Comparison of ENCODE assay signal across 20 cellular contexts in the genomic region with DNA sequence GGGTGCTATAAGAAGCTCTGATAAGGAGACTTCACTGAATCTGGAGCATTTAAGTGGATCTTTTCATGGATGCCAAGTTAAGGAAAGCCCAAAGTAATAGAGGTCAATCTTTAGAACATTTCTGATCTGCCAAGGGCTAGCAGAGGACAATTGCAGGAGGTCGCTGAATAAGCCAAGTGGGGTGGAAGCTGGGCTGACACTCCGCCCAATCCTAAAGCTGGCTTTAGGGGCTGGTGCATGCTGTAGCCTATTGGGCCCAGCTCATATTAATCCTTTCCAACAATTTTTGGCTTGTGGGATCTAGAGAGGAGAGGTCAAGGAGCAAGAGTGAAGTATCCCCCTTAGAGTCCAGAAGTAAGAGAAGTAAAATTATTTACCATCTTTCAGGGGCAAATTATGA.
DNase-seq lines count a peak whose midpoint lies in the region; ATAC-seq and TF ChIP-seq lines count a peak whose summit lies in the region.
"Had no signal": no experiment of that assay in that cellular context is flagged by ENCODE, and none has a peak within 500 bp of the region (broad histone marks: within the 10 kb centered on the region; RNA-seq: fewer than 3 reads in every experiment).

No MANE protein-coding gene starts in this region.

- TF ChIP-seq POLR2A in gastrocnemius medialis (IDR thresholded peaks at IDR 0.05) (no peak), ovary (IDR thresholded peaks at IDR 0.05) (no peak)

- in situ Hi-C loops in gastrocnemius medialis (cut with MboI; ENCODE audit: low sequenced_read_pairs in 4 of 4) = no loop called here

- no peaks in the 10 kb centered on the region for H3K36me3 Mint-ChIP-seq in mesothelial cell of epicardium
- H3K36me3 Mint-ChIP-seq: CD4-positive, alpha-beta memory T cell had no signal

- peaks cover 16% of the 10 kb centered on the region for H3K4me1 Mint-ChIP-seq in mesothelial cell of epicardium

- no peak overlapping the region for H3K27ac ChIP-seq in right atrium auricular region
- H3K27ac ChIP-seq in left ventricle myocardium inferior (replicated peaks) = peak overlapping the region; percentile 10
- peak overlapping the region; percentile 15 to 79 (median 30) for H3K27ac ChIP-seq in gastrocnemius medialis
- no peak overlapping the region for H3K27ac ChIP-seq in ovary
- H3K27ac ChIP-seq: 22Rv1 had no signal

- H3K27me3 Mint-ChIP-seq in mesothelial cell of epicardium (ENCODE audit: low read depth) = no peaks in the 10 kb centered on the region
- H3K27me3 Mint-ChIP-seq: CD4-positive, alpha-beta memory T cell had no signal

- ATAC-seq in Right ventricle myocardium inferior (peak; percentile 40), gastrocnemius medialis (no peak)
- ATAC-seq: GM23338 had no signal

- H3K9me3 ChIP-seq in right atrium auricular region (no peaks in the 10 kb centered on the region), left ventricle myocardium inferior (replicated peaks) (no peaks in the 10 kb centered on the region), gastrocnemius medialis (no peaks in the 10 kb centered on the region), ovary (no peaks in the 10 kb centered on the region)
- H3K9me3 ChIP-seq: HAP-1 had no signal

- H3K4me3 ChIP-seq in right atrium auricular region (no peak overlapping the region), left ventricle myocardium inferior (no peak overlapping the region), gastrocnemius medialis (no peak overlapping the region), ovary (no peak overlapping the region)
- H3K4me3 ChIP-seq: GM23338, HAP-1 had no signal

- intact Hi-C loops in Right ventricle myocardium inferior (cut with DNase I) (no loop called here), left ventricle myocardium inferior (cut with micrococcal nuclease) (no loop called here), gastrocnemius medialis (cut with DNase I; ENCODE audit: low total_unique reads) (no loop called here), ovary (cut with DNase I) (no loop called here)

- no peak for TF ChIP-seq EP300 in ovary (IDR thresholded peaks at IDR 0.05)

- H3K4me3 Mint-ChIP-seq in mesothelial cell of epicardium = no peak overlapping the region
- H3K4me3 Mint-ChIP-seq: CD4-positive, alpha-beta memory T cell; GM23338; HFFc6 had no signal

- 83 to 98% (median 92%) methylated on average over 2 of the region's 2 CpGs for WGBS in ovary, 3 donors

- H3K4me1 ChIP-seq in right atrium auricular region (peaks cover 0 to 8% of the 10 kb centered on the region in 2 donors), left ventricle myocardium inferior (peaks cover 23% of the 10 kb centered on the region), gastrocnemius medialis (peaks cover 25 to 38% of the 10 kb centered on the region in 2 donors), ovary (ENCODE audit: insufficient read depth) (no peaks in the 10 kb centered on the region)
- H3K4me1 ChIP-seq: HAP-1 had no signal

- no peak for DNase-seq in Right ventricle myocardium inferior (ENCODE audit: missing footprints)
- no peak for DNase-seq in right atrium auricular region (ENCODE audit: low spot score)
- no peak for DNase-seq in left ventricle myocardium inferior
- no peak for DNase-seq in mesothelial cell of epicardium (ENCODE audit: low spot score in 2 of 2, unreplicated experiment in 2 of 2)
- no peak for DNase-seq in gastrocnemius medialis
- DNase-seq in AG08396 (ENCODE audit: low spot score) = no peak
- DNase-seq in H4 (ENCODE audit: low spot score) = no peak
- no peak for DNase-seq in ovary
- DNase-seq: ACHN; C1 segment of cervical spinal cord; Calu3; CD4-positive, alpha-beta memory T cell; COR-L47; DMS53; DMS79 treated with DMSO at 0.1 percent for 48 hours; GF-D8; HFFc6 had no signal

- no peak for TF ChIP-seq CTCF in right atrium auricular region (IDR thresholded peaks at IDR 0.05)
- no peak for TF ChIP-seq CTCF in left ventricle myocardium inferior (IDR thresholded peaks at IDR 0.05; ENCODE audit: borderline replicate concordance)
- no peak for TF ChIP-seq CTCF in mesothelial cell of epicardium (IDR thresholded peaks at IDR 0.05; ENCODE audit: unreplicated experiment)
- TF ChIP-seq CTCF in gastrocnemius medialis (IDR thresholded peaks at IDR 0.05 in 4 of 5, conservative IDR thresholded peaks at IDR 0.05 in 1 of 5) = no peak
- TF ChIP-seq CTCF in ovary (IDR thresholded peaks at IDR 0.05) = no peak

- H3K9me3 Mint-ChIP-seq in mesothelial cell of epicardium = no peaks in the 10 kb centered on the region
- H3K9me3 Mint-ChIP-seq: GM23338, HFFc6 had no signal

- peak overlapping the region; percentile 17 for H3K27ac Mint-ChIP-seq in mesothelial cell of epicardium
- H3K27ac Mint-ChIP-seq: CD4-positive, alpha-beta memory T cell; GM23338; HFFc6 had no signal

- H3K36me3 ChIP-seq in right atrium auricular region (no peaks in the 10 kb centered on the region), left ventricle myocardium inferior (no peaks in the 10 kb centered on the region), gastrocnemius medialis (no peaks in the 10 kb centered on the region), ovary (no peaks in the 10 kb centered on the region)
- H3K36me3 ChIP-seq: HAP-1 had no signal

- no peaks in the 10 kb centered on the region for H3K27me3 ChIP-seq in right atrium auricular region
- H3K27me3 ChIP-seq in left ventricle myocardium inferior (ENCODE audit: low read depth) = no peaks in the 10 kb centered on the region
- H3K27me3 ChIP-seq in gastrocnemius medialis = no peaks in the 10 kb centered on the region
- H3K27me3 ChIP-seq in ovary = no peaks in the 10 kb centered on the region

Comparison
In these comparisons a context has a peak if more than half of its experiments do, and no peak if none do; other contexts are left out.
1. H3K27ac ChIP-seq: peak in left ventricle myocardium inferior (single experiment) and gastrocnemius medialis (4 of 4); none in right atrium auricular region (0 of 2) and ovary (0 of 2).